In genomic region chr10:100285316-100285715, GRCh38 we compare ENCODE assay signal across 6 cellular contexts. TPM values are rescaled to one million over a fixed set of nuclear protein-coding genes. Genes with fewer than 3 reads are reported as not detected.
A peak's percentile ranks its signal among the peaks of the same experiment; 100 is the strongest.
DNase-seq lines count a peak whose midpoint lies in the region; ATAC-seq and TF ChIP-seq lines count a peak whose summit lies in the region.
"Not testable (repeated sequence)": the region's sequence is repeated elsewhere in the genome, so short reads cannot be mapped to it uniquely, and the experiment has no call there.

No MANE protein-coding gene starts in this region.

- H3K4me3 ChIP-seq in endocrine pancreas (ENCODE audit: control insufficient read depth, insufficient read depth, low read length) (peak overlapping the region; percentile 83), right lobe of liver (peak overlapping the region; percentile 82 to 96 (median 92)), skeletal muscle tissue (ENCODE audit: low read length in 3 of 3) (peak overlapping the region; percentile 86 to 97 (median 86))

- not testable (repeated sequence) for TF ChIP-seq POLR2A in right lobe of liver (IDR thresholded peaks at IDR 0.05)

- peak overlapping the region; percentile 75 for H3K9ac ChIP-seq in endocrine pancreas (ENCODE audit: control insufficient read depth, insufficient read depth, low read length)
- peak overlapping the region; percentile 79 to 94 (median 85) for H3K9ac ChIP-seq in skeletal muscle tissue (ENCODE audit: low read depth in 1 of 3, low read length in 3 of 3)

- peak overlapping the region; percentile 99 for H3K27ac Mint-ChIP-seq in activated T-helper 17 cell treated with anti-CD3 and anti-CD28 coated beads, Interleukin-2, amount 50 U/mL, for 72 hours

- not testable (repeated sequence) for H3K27me3 Mint-ChIP-seq in activated T-helper 17 cell treated with anti-CD3 and anti-CD28 coated beads, Interleukin-2, amount 50 U/mL, for 72 hours

- intact Hi-C loops in right lobe of liver (cut with DNase I): not testable (repeated sequence)

- not testable (repeated sequence) for TF ChIP-seq CTCF in right lobe of liver (IDR thresholded peaks at IDR 0.05)

- H3K4me3 Mint-ChIP-seq in activated T-helper 17 cell treated with anti-CD3 and anti-CD28 coated beads, Interleukin-2, amount 50 U/mL, for 72 hours: peak overlapping the region; percentile 99

- peaks cover 20% of the 10 kb centered on the region for H3K4me1 Mint-ChIP-seq in activated T-helper 17 cell treated with anti-CD3 and anti-CD28 coated beads, Interleukin-2, amount 50 U/mL, for 72 hours

- H3K4me1 ChIP-seq in endocrine pancreas (ENCODE audit: control insufficient read depth, insufficient read depth, low read length): not testable (repeated sequence)
- H3K4me1 ChIP-seq in right lobe of liver (peaks cover 0 to 15% (median 0%) of the 10 kb centered on the region in 4 donors), skeletal muscle tissue (ENCODE audit: control insufficient read depth in 3 of 3, insufficient read depth in 3 of 3, low read length in 3 of 3) (peaks cover 17 to 44% (median 25%) of the 10 kb centered on the region in 3 donors)

- H3K36me3 Mint-ChIP-seq in activated T-helper 17 cell treated with anti-CD3 and anti-CD28 coated beads, Interleukin-2, amount 50 U/mL, for 72 hours (ENCODE audit: low read depth): peaks cover 27% of the 10 kb centered on the region

- not testable (repeated sequence) for ATAC-seq in activated T-helper 17 cell treated with anti-CD3 and anti-CD28 coated beads, Interleukin-2, amount 50 U/mL, for 72 hours (replicated peaks); right lobe of liver

- not testable (repeated sequence) for H3K36me3 ChIP-seq in endocrine pancreas (ENCODE audit: control insufficient read depth, insufficient read depth, low read length)
- peaks cover 0 to 21% (median 1%) of the 10 kb centered on the region in 4 donors for H3K36me3 ChIP-seq in right lobe of liver
- H3K36me3 ChIP-seq in skeletal muscle tissue (ENCODE audit: control insufficient read depth in 3 of 3, insufficient read depth in 3 of 3, low read length in 3 of 3): peaks cover 2 to 15% (median 7%) of the 10 kb centered on the region in 3 donors

- DNase-seq in CD1c-positive myeloid dendritic cell (ENCODE audit: extremely low spot score) (peak; percentile 43), MV-4-11 (lab: John Stamatoyannopoulos, UW) (peak; percentile 48)
- DNase-seq in right lobe of liver: not testable (repeated sequence)

- H3K9me3 Mint-ChIP-seq in activated T-helper 17 cell treated with anti-CD3 and anti-CD28 coated beads, Interleukin-2, amount 50 U/mL, for 72 hours: not testable (repeated sequence)

- not testable (repeated sequence) for H3K27me3 ChIP-seq in endocrine pancreas (ENCODE audit: control insufficient read depth, insufficient read depth, low read length); right lobe of liver; skeletal muscle tissue (ENCODE audit: control insufficient read depth in 3 of 3, insufficient read depth in 3 of 3, low read length in 3 of 3)

- H3K27ac ChIP-seq in right lobe of liver (peak overlapping the region in 1 of 3 donors; percentile 80), skeletal muscle tissue (ENCODE audit: low read depth, low read length) (peak overlapping the region; percentile 94)

- 88% methylated on average over 9 of the region's 11 CpGs for WGBS in right lobe of liver (ENCODE audit: insufficient coverage, low coverage, low lambda C conversion rate, missing lambda C conversion rate)

- H3K9me3 ChIP-seq in endocrine pancreas (ENCODE audit: control insufficient read depth, low read length); right lobe of liver; skeletal muscle tissue (ENCODE audit: control insufficient read depth in 3 of 3, low read length in 3 of 3): not testable (repeated sequence)

RNA-seq across cellular contexts. Expression of gene BLOC1S2, which starts 1.2 kb away (rescaled TPM):
- total RNA-seq in activated T-helper 17 cell treated with anti-CD3 and anti-CD28 coated beads, Interleukin-2, amount 50 U/mL, for 72 hours: 10 to 100 TPM; 54.1 to 59.3 TPM
- total RNA-seq in right lobe of liver: 10 to 100 TPM; 13.7 to 26.4 (median 22.0) TPM
- 9.9 TPM for total RNA-seq in skeletal muscle tissue

RNA-seq across cellular contexts. Expression of gene CWF19L1, which starts 17.9 kb away (rescaled TPM):
- total RNA-seq in activated T-helper 17 cell treated with anti-CD3 and anti-CD28 coated beads, Interleukin-2, amount 50 U/mL, for 72 hours: 10 to 100 TPM; 34.0 to 46.9 TPM
- total RNA-seq in right lobe of liver (10 to 100 TPM in 1 of 6 experiments, 1 to 10 TPM in 5; 7.7 to 10.7 (median 8.4) TPM), skeletal muscle tissue (29.2 TPM)

RNA-seq across cellular contexts. Expression of gene PKD2L1, which starts 44.7 kb away (rescaled TPM):
- total RNA-seq in activated T-helper 17 cell treated with anti-CD3 and anti-CD28 coated beads, Interleukin-2, amount 50 U/mL, for 72 hours: under 1 TPM; 0.30 to 0.66 TPM
- under 1 TPM in 3 of 6 experiments, not detected in 3; 0.12 to 0.26 (median 0.22) TPM for total RNA-seq in right lobe of liver
- total RNA-seq in skeletal muscle tissue: not detected

RNA-seq across cellular contexts. Expression of gene CHUK, which starts 55.9 kb away (rescaled TPM):
- total RNA-seq in activated T-helper 17 cell treated with anti-CD3 and anti-CD28 coated beads, Interleukin-2, amount 50 U/mL, for 72 hours: 10 to 100 TPM; 17.4 to 32.2 TPM
- total RNA-seq in right lobe of liver: 10 to 100 TPM in 5 of 6 experiments, 1 to 10 TPM in 1; 8.6 to 20.0 (median 11.3) TPM
- total RNA-seq in skeletal muscle tissue: 9.4 TPM
